In genomic region chr6:36668601-36669390, GRCh38 we compare ENCODE assay signal across 18 cellular contexts. TPM values are rescaled to one million over a fixed set of nuclear protein-coding genes. Genes with fewer than 3 reads are reported as not detected.
A peak's percentile ranks its signal among the peaks of the same experiment; 100 is the strongest.
DNase-seq lines count a peak whose midpoint lies in the region; ATAC-seq, FAIRE-seq and TF ChIP-seq lines count a peak whose summit lies in the region.
"Had no signal": no experiment of that assay in that cellular context is flagged by ENCODE, and none has a peak within 500 bp of the region (broad histone marks: within the 10 kb centered on the region; RNA-seq: fewer than 3 reads in every experiment).

No MANE protein-coding gene starts in this region.

- H3K27ac ChIP-seq in A549 (peak overlapping the region; percentile 91 to 93; a peak in 5 of 6 replicates), H9 (ENCODE audit: insufficient read length, low read depth, low read length) (no peak overlapping the region), uterus (no peak overlapping the region)
- H3K27ac ChIP-seq: PC-9 had no signal

- H2BK12ac ChIP-seq in H9 (ENCODE audit: insufficient read length, low read depth, low read length): no peak overlapping the region

- no peak overlapping the region for H3K4me3 ChIP-seq in A549
- no peak overlapping the region for H3K4me3 ChIP-seq in uterus
- H3K4me3 ChIP-seq: PC-9 had no signal

- H3K27me3 Mint-ChIP-seq in H9 (ENCODE audit: low read depth) (no peaks in the 10 kb centered on the region), brain (no peaks in the 10 kb centered on the region), nephron progenitor cell (ENCODE audit: low read depth, poor library complexity) (peaks cover 3% of the 10 kb centered on the region)
- H3K27me3 Mint-ChIP-seq: IgD-negative memory B cell had no signal

- H3T11ph ChIP-seq in H9 (ENCODE audit: low read length): no peak overlapping the region

- H3K9ac ChIP-seq in H9 (ENCODE audit: extremely low read depth, insufficient read length, low read length): no peak overlapping the region

- FAIRE-seq in A549 (lab: Jason Lieb, UNC): no peak
- FAIRE-seq: A204.1, GM19239 had no signal

- no peaks in the 10 kb centered on the region for H3K79me2 ChIP-seq in H9 (ENCODE audit: insufficient read depth, low read length)

- no peak overlapping the region for H2BK20ac ChIP-seq in H9 (ENCODE audit: low read depth, low read length, poor library complexity, severe bottlenecking)

- peak overlapping the region; percentile 57 for H2BK120ac ChIP-seq in H9 (ENCODE audit: low read depth, low read length, poor library complexity, severe bottlenecking)

- H3K9me3 Mint-ChIP-seq in H9: no peaks in the 10 kb centered on the region
- H3K9me3 Mint-ChIP-seq in brain: peaks cover 0 to 7% (median 0%) of the 10 kb centered on the region in 5 experiments
- H3K9me3 Mint-ChIP-seq in nephron progenitor cell: no peaks in the 10 kb centered on the region
- H3K9me3 Mint-ChIP-seq: IgD-negative memory B cell had no signal

- POLR2A ChIA-PET in A549 (lab: Yijun Ruan, JAX): interaction anchor here (1.2 kb wide), 1 partner anchor 10 kb away, joined by 3 read pairs; no protein-coding TSS in a partner anchor

- H3K14ac ChIP-seq in H9 (ENCODE audit: insufficient read depth, low read length): peak overlapping the region; percentile 77

- H4K91ac ChIP-seq in H9 (ENCODE audit: insufficient read length, low read depth, low read length): peak overlapping the region; percentile 63

- H3K23me2 ChIP-seq in H9 (ENCODE audit: insufficient read length, low read depth, low read length, poor library complexity, severe bottlenecking): no peaks in the 10 kb centered on the region

- H3K4me2 ChIP-seq in A549 (no peak overlapping the region), H9 (ENCODE audit: insufficient read depth, insufficient read length, low read length) (no peak overlapping the region)
- H3K4me2 ChIP-seq: PC-9 had no signal

- H3K4ac ChIP-seq in H9 (ENCODE audit: low read depth, low read length): no peak overlapping the region

- 90% methylated on average over 11 of the region's 13 CpGs for WGBS in A549 (ENCODE audit: missing lambda C conversion rate)
- no CpG with 5 or more reads among the region's 13 CpGs for WGBS in H9 (ENCODE audit: extremely low coverage, insufficient read length, low lambda C conversion rate)

- no peak overlapping the region for H3K27ac Mint-ChIP-seq in H9
- peak overlapping the region in 3 of 5 experiments; percentile 41 to 93 (median 55) for H3K27ac Mint-ChIP-seq in brain
- no peak overlapping the region for H3K27ac Mint-ChIP-seq in nephron progenitor cell

- TF ChIP-seq EP300 in A549 (IDR thresholded peaks at IDR 0.05): no peak

- no peak overlapping the region for H2BK5ac ChIP-seq in H9 (ENCODE audit: insufficient read length, low read length)

- H3K27me3 ChIP-seq in H9 (ENCODE audit: insufficient read depth, low read length) (no peaks in the 10 kb centered on the region), uterus (no peaks in the 10 kb centered on the region)

- TF ChIP-seq CTCF in A549 (IDR thresholded peaks at IDR 0.05) (no peak), H9 (conservative IDR thresholded peaks at IDR 0.05) (no peak), brain (conservative IDR thresholded peaks at IDR 0.05) (no peak), nephron progenitor cell (IDR thresholded peaks at IDR 0.05) (no peak), uterus (IDR thresholded peaks at IDR 0.05) (no peak)

- no peak overlapping the region for H2BK15ac ChIP-seq in H9 (ENCODE audit: low read depth, low read length)

- no peaks in the 10 kb centered on the region for H3K36me3 ChIP-seq in uterus

- H3K56ac ChIP-seq in H9 (ENCODE audit: insufficient read length, low read depth, low read length): no peak overlapping the region

- intact Hi-C loops in uterus (cut with DNase I; ENCODE audit: low total_unique reads): no loop called here

- H3K4me3 Mint-ChIP-seq in H9 (no peak overlapping the region), brain (no peak overlapping the region), nephron progenitor cell (peak overlapping the region; percentile 34)

- H4K20me1 ChIP-seq in H9 (ENCODE audit: control insufficient read depth, insufficient read depth, insufficient read length): no peaks in the 10 kb centered on the region

- no peak overlapping the region for H2AK5ac ChIP-seq in H9 (ENCODE audit: insufficient read length, low read length)

- no peak overlapping the region for H4K5ac ChIP-seq in H9 (ENCODE audit: insufficient read length, low read depth, low read length)

- no peaks in the 10 kb centered on the region for H3K79me1 ChIP-seq in H9 (ENCODE audit: insufficient read depth, low read depth, low read length, poor library complexity, severe bottlenecking)

- H2AFZ ChIP-seq in H9 (ENCODE audit: low read length): no peak overlapping the region
- H2AFZ ChIP-seq: PC-9 had no signal

- CTCF ChIA-PET in A549 (lab: Yijun Ruan, JAX): interaction anchor here (1.3 to 1.9 kb wide), 2 partner anchors 45 to 46 kb away, joined by 4 to 13 read pairs; no protein-coding TSS in a partner anchor

- TF ChIP-seq POLR2A in A549 (IDR thresholded peaks at IDR 0.05; ENCODE audit: low read length) (no peak), uterus (IDR thresholded peaks at IDR 0.05) (no peak)

- no peaks in the 10 kb centered on the region for H3K36me3 Mint-ChIP-seq in H9 (ENCODE audit: insufficient read depth in 1 of 3, low read depth in 3 of 3)
- no peaks in the 10 kb centered on the region for H3K36me3 Mint-ChIP-seq in brain
- no peaks in the 10 kb centered on the region for H3K36me3 Mint-ChIP-seq in nephron progenitor cell (ENCODE audit: low read depth)
- H3K36me3 Mint-ChIP-seq: IgD-negative memory B cell had no signal

- DNase-seq in A549 (ENCODE audit: low read depth in 1 of 2, low spot score in 1 of 2) (no peak), H9 (no peak), nephron progenitor cell (no peak), NCI-H226 (no peak), uterus (no peak), OCI-M2 (lab: John Stamatoyannopoulos, UW; ENCODE audit: unreplicated experiment) (no peak), SHP77 (lab: John Stamatoyannopoulos, UW) (no peak)
- DNase-seq: Caco-2, NCI-H1436, NCI-H2081, NCI-H345, NCI-H526 treated with DMSO at 0.1 percent for 48 hours, PC-9 had no signal

- no peak for ATAC-seq in A549
- ATAC-seq: HCT116 had no signal

- H3K4me1 ChIP-seq in A549: peaks cover 24% of the 10 kb centered on the region
- H3K4me1 ChIP-seq in H9 (ENCODE audit: insufficient read depth, low read length): peaks cover 7% of the 10 kb centered on the region; the same call in 1 of the 2 replicates
- H3K4me1 ChIP-seq in uterus: no peaks in the 10 kb centered on the region
- H3K4me1 ChIP-seq: Caco-2 had no signal

- H3K18ac ChIP-seq in H9 (ENCODE audit: insufficient read length, low read depth, low read length): no peak overlapping the region

- no peaks in the 10 kb centered on the region for H3K9me3 ChIP-seq in A549
- H3K9me3 ChIP-seq in H9 (ENCODE audit: control insufficient read depth, low read depth, low read length): no peaks in the 10 kb centered on the region
- H3K9me3 ChIP-seq in uterus: no peaks in the 10 kb centered on the region
- H3K9me3 ChIP-seq: Caco-2 had no signal

- H4K8ac ChIP-seq in H9 (replicated peaks; ENCODE audit: insufficient read length, low read depth, low read length): no peak overlapping the region

- H3K23ac ChIP-seq in H9 (ENCODE audit: insufficient read length, low read depth, low read length): no peak overlapping the region

- TF ChIP-seq RAD21 in A549 (conservative IDR thresholded peaks at IDR 0.05 in 1 of 2, IDR thresholded peaks at IDR 0.05 in 1 of 2): no peak

- peaks cover 38 to 43% of the 10 kb centered on the region in 2 experiments for H3K4me1 Mint-ChIP-seq in H9
- peaks cover 62% of the 10 kb centered on the region for H3K4me1 Mint-ChIP-seq in brain
- peaks cover 55% of the 10 kb centered on the region for H3K4me1 Mint-ChIP-seq in nephron progenitor cell

TF ChIP-seq in A549, 52 proteins besides CTCF, POLR2A, EP300 and RAD21:
- no peak for TF ChIP-seq POLR2AphosphoS2 (conservative IDR thresholded peaks at IDR 0.05; ENCODE audit: low read length)
- TF ChIP-seq HOXA7 (CRISPR knock-in tag; IDR thresholded peaks at IDR 0.05): no peak
- TF ChIP-seq TFCP2L1 (CRISPR knock-in tag; IDR thresholded peaks at IDR 0.05): no peak
- no peak for TF ChIP-seq ATOH8 (CRISPR knock-in tag; IDR thresholded peaks at IDR 0.05; ENCODE audit: low read depth)

RNA-seq across cellular contexts. Expression of gene CDKN1A, which starts 9.7 kb away (rescaled TPM):
- polyA plus RNA-seq in A549 (2011; rRNA removed) (183 and 192 TPM in 2 replicates), A549 (2017; fragmentation: RNase III; extraction: RNeasy Plus Mini Kit Qiagen cat#74134 plus additional on column Dnase treatment) (118 to 137 TPM (median 130 TPM) in 3 replicates), brain (ENCODE audit: insufficient read depth, low read depth, low replicate concordance) (103 TPM)
- 77.4 and 110 TPM in 2 replicates for polyA plus RNA-seq in A549 (2012; cell fraction: cytosol; rRNA removed)
- 75.0 and 97.2 TPM in 2 replicates for polyA plus RNA-seq in A549 (2012; cell fraction: nucleus; rRNA removed)
- polyA minus RNA-seq in A549 (2011; rRNA and poly(A)+ RNA removed): 91.6 and 101 TPM in 2 replicates
- total RNA-seq in H9 (2021) (17.4 and 19.1 TPM in 2 replicates), uterus (100 to 1,000 TPM in 1 of 4 donors, 10 to 100 TPM in 2, 1 to 10 TPM in 1; 8.8 to 119 (median 75.8) TPM)

RNA-seq across cellular contexts. Expression of gene RAB44, which starts 28.8 kb away (rescaled TPM):
- polyA plus RNA-seq in A549 (2011; rRNA removed) (0.04 TPM in 2 replicates), A549 (2017; fragmentation: RNase III; extraction: RNeasy Plus Mini Kit Qiagen cat#74134 plus additional on column Dnase treatment) (0.05 to 0.11 TPM (median 0.09 TPM) in 3 replicates), brain (ENCODE audit: insufficient read depth, low read depth, low replicate concordance) (not detected)
- 0.01 TPM in 2 replicates for polyA plus RNA-seq in A549 (2012; cell fraction: cytosol; rRNA removed)
- polyA plus RNA-seq in A549 (2012; cell fraction: nucleus; rRNA removed): 0.07 and 0.11 TPM in 2 replicates
- not detected in 2 replicates for polyA minus RNA-seq in A549 (2011; rRNA and poly(A)+ RNA removed)
- total RNA-seq in H9 (2021) (0.04 TPM in 1 of 2 replicates, not detected in the other), uterus (under 1 TPM in 1 of 4 donors, not detected in 3; 0.37 TPM)
- total RNA-seq: Caco-2, PC-9 had no signal
- polyA plus RNA-seq: IgD-negative memory B cell had no signal

Comparison
In these comparisons a context has a peak if more than half of its experiments do, and no peak if none do; other contexts are left out.
1. H3K27ac ChIP-seq: peak in A549 (2 of 2); none in H9 (single experiment) and uterus (0 of 2).
2. H3K27ac Mint-ChIP-seq: peak in brain (3 of 5); none in H9 (0 of 3) and nephron progenitor cell (single experiment).